In genomic region chr7:112788778-112789343, GRCh38 we compare ENCODE assay signal across 10 cellular contexts. TPM values are rescaled to one million over a fixed set of nuclear protein-coding genes. Genes with fewer than 3 reads are reported as not detected.
DNase-seq lines count a peak whose midpoint lies in the region; ATAC-seq, FAIRE-seq and TF ChIP-seq lines count a peak whose summit lies in the region.
"Had no signal": no experiment of that assay in that cellular context is flagged by ENCODE, and none has a peak within 500 bp of the region (broad histone marks: within the 10 kb centered on the region; RNA-seq: fewer than 3 reads in every experiment).

No MANE protein-coding gene starts in this region.

- H3K36me3 ChIP-seq in keratinocyte (ENCODE audit: control insufficient read depth in 2 of 2, extremely low read depth in 1 of 2, insufficient read depth in 2 of 2, low read length in 2 of 2) (peaks cover 0 to 1% of the 10 kb centered on the region in 2 experiments), suprapubic skin (no peaks in the 10 kb centered on the region)

- no peak for TF ChIP-seq CTCF in keratinocyte (optimal IDR thresholded peaks at IDR 0.05 in 1 of 3, IDR thresholded peaks at IDR 0.05 in 1 of 3, conservative IDR thresholded peaks at IDR 0.05 in 1 of 3; ENCODE audit: extremely low read depth in 1 of 3, insufficient read depth in 2 of 3, low read length in 3 of 3)
- TF ChIP-seq CTCF in suprapubic skin (IDR thresholded peaks at IDR 0.05) = no peak

- dilution Hi-C loops in keratinocyte (cut with MboI; ENCODE audit: extremely low pct_ligation_motif_present, low sequenced_read_pairs) = no loop called here

- peak overlapping the region; percentile 99 for H3K4me2 ChIP-seq in keratinocyte (ENCODE audit: control insufficient read depth, extremely low read depth, insufficient read depth, low read depth, low read length)

- CTCF ChIA-PET in activated CD4-positive, alpha-beta T cell treated with anti-CD3 and anti-CD28 coated beads for 36 hours (lab: Charles Lee) = interaction anchor here (1.4 kb wide), 1 partner anchor 20 kb away, joined by 4 read pairs; no protein-coding TSS in a partner anchor
- CTCF ChIA-PET in activated CD8-positive, alpha-beta T cell treated with anti-CD3 and anti-CD28 coated beads, Interleukin-2, amount 10 ng/mL, durations not matched to agents 7 days and 5 days (lab: Charles Lee) = no interaction called here

- peaks cover 37% of the 10 kb centered on the region for H3K4me1 Mint-ChIP-seq in activated CD4-positive, alpha-beta T cell treated with anti-CD3 and anti-CD28 coated beads for 36 hours
- H3K4me1 Mint-ChIP-seq in activated CD8-positive, alpha-beta T cell treated with anti-CD3 and anti-CD28 coated beads, Interleukin-2, amount 10 ng/mL, durations not matched to agents 7 days and 5 days (ENCODE audit: low read depth) = peaks cover 30% of the 10 kb centered on the region

- no peaks in the 10 kb centered on the region for H4K20me1 ChIP-seq in keratinocyte (ENCODE audit: control insufficient read depth, extremely low read depth, insufficient read depth, low read length)

- peak overlapping the region; percentile 95 for H3K9ac ChIP-seq in keratinocyte (ENCODE audit: control insufficient read depth, extremely low read depth, insufficient read depth, low read length)

- H2AFZ ChIP-seq in keratinocyte (ENCODE audit: control insufficient read depth, low read length) = peak overlapping the region; percentile 100

- H3K27me3 Mint-ChIP-seq in activated CD4-positive, alpha-beta T cell treated with anti-CD3 and anti-CD28 coated beads for 36 hours = no peaks in the 10 kb centered on the region
- no peaks in the 10 kb centered on the region for H3K27me3 Mint-ChIP-seq in activated CD8-positive, alpha-beta T cell treated with anti-CD3 and anti-CD28 coated beads, Interleukin-2, amount 10 ng/mL, durations not matched to agents 7 days and 5 days (ENCODE audit: low read depth)

- H3K4me3 ChIP-seq in keratinocyte (ENCODE audit: control insufficient read depth in 2 of 3, extremely low read depth in 1 of 3, insufficient read depth in 2 of 3, low read depth in 1 of 3, low read length in 3 of 3) (peak overlapping the region; percentile 66 to 94 (median 89)), suprapubic skin (peak overlapping the region; percentile 84)

- no peak for TF ChIP-seq POLR2A in suprapubic skin (IDR thresholded peaks at IDR 0.05)

- H3K9me1 ChIP-seq in keratinocyte (ENCODE audit: control insufficient read depth, extremely low read depth, insufficient read depth, low read length) = no peaks in the 10 kb centered on the region

- POLR2A ChIA-PET in activated CD4-positive, alpha-beta T cell treated with anti-CD3 and anti-CD28 coated beads for 36 hours (lab: Charles Lee) = no interaction called here
- POLR2A ChIA-PET in activated CD8-positive, alpha-beta T cell treated with anti-CD3 and anti-CD28 coated beads, Interleukin-2, amount 10 ng/mL, durations not matched to agents 7 days and 5 days (lab: Charles Lee) = interaction anchor here (0.8 to 2.0 kb wide), 2 partner anchors 21 to 24 kb away, joined by 3 to 6 read pairs; no protein-coding TSS in a partner anchor

- H3K79me2 ChIP-seq in keratinocyte (ENCODE audit: control insufficient read depth, insufficient read depth, low read length) = peaks cover 33% of the 10 kb centered on the region

- peak overlapping the region; percentile 68 for H3K27ac Mint-ChIP-seq in activated CD4-positive, alpha-beta T cell treated with anti-CD3 and anti-CD28 coated beads for 36 hours
- peak overlapping the region; percentile 51 for H3K27ac Mint-ChIP-seq in activated CD8-positive, alpha-beta T cell treated with anti-CD3 and anti-CD28 coated beads, Interleukin-2, amount 10 ng/mL, durations not matched to agents 7 days and 5 days

- no peak for DNase-seq in activated CD4-positive, alpha-beta T cell treated with anti-CD3 and anti-CD28 coated beads for 36 hours
- no peak for DNase-seq in activated CD4-positive, alpha-beta T cell treated with anti-CD3 and anti-CD28 coated beads for 1 hour
- DNase-seq in activated CD8-positive, alpha-beta T cell treated with anti-CD3 and anti-CD28 coated beads, Interleukin-2, amount 10 ng/mL, durations not matched to agents 7 days and 5 days = no peak
- no peak for DNase-seq in keratinocyte (ENCODE audit: low read depth, low spot score)
- DNase-seq in suprapubic skin (ENCODE audit: low spot score in 2 of 2) = no peak
- no peak for DNase-seq in NCI-H1417 treated with DMSO at 0.1 percent for 48 hours (lab: John Stamatoyannopoulos, UW)
- no peak for DNase-seq in SK-N-DZ (ENCODE audit: low spot score)
- DNase-seq: occipital lobe had no signal

- WGBS in suprapubic skin = 51% methylated on average over 3 of the region's 3 CpGs

- peaks cover 24% of the 10 kb centered on the region for H3K4me1 ChIP-seq in keratinocyte (ENCODE audit: control insufficient read depth, extremely low read depth, insufficient read depth, low read length)
- H3K4me1 ChIP-seq in suprapubic skin = peaks cover 28% of the 10 kb centered on the region

- intact Hi-C loops in activated CD4-positive, alpha-beta T cell treated with anti-CD3 and anti-CD28 coated beads for 36 hours (cut with DNase I, micrococcal nuclease) = loop anchor here in 1 of 2 experiments (10.0 kb wide), 1 partner anchor 234 kb away; no protein-coding TSS in a partner anchor

- FAIRE-seq in keratinocyte (lab: Jason Lieb, UNC) = no peak
- FAIRE-seq: D721Med had no signal

- H3K36me3 Mint-ChIP-seq in activated CD4-positive, alpha-beta T cell treated with anti-CD3 and anti-CD28 coated beads for 36 hours (ENCODE audit: low read depth) = peaks cover 16% of the 10 kb centered on the region
- peaks cover 20% of the 10 kb centered on the region for H3K36me3 Mint-ChIP-seq in activated CD8-positive, alpha-beta T cell treated with anti-CD3 and anti-CD28 coated beads, Interleukin-2, amount 10 ng/mL, durations not matched to agents 7 days and 5 days (ENCODE audit: low read depth)

- ATAC-seq in activated CD4-positive, alpha-beta T cell treated with anti-CD3 and anti-CD28 coated beads for 36 hours = no peak
- no peak for ATAC-seq in activated CD8-positive, alpha-beta T cell treated with anti-CD3 and anti-CD28 coated beads, Interleukin-2, amount 10 ng/mL, durations not matched to agents 7 days and 5 days
- ATAC-seq in GM19395 (IDR thresholded peaks at IDR 0.05; ENCODE audit: unreplicated experiment) = no peak

- peak overlapping the region; percentile 89 for H3K27ac ChIP-seq in keratinocyte (ENCODE audit: control insufficient read depth, insufficient read depth, low read length)
- peak overlapping the region; percentile 96 for H3K27ac ChIP-seq in suprapubic skin

- no peaks in the 10 kb centered on the region for H3K27me3 ChIP-seq in keratinocyte (ENCODE audit: control insufficient read depth, extremely low read depth, insufficient read depth, low read length)
- H3K27me3 ChIP-seq in suprapubic skin = no peaks in the 10 kb centered on the region

- H3K9me3 ChIP-seq in keratinocyte (ENCODE audit: control insufficient read depth, low read depth, low read length) (no peaks in the 10 kb centered on the region), suprapubic skin (no peaks in the 10 kb centered on the region)

- peaks cover 2% of the 10 kb centered on the region for H3K9me3 Mint-ChIP-seq in activated CD4-positive, alpha-beta T cell treated with anti-CD3 and anti-CD28 coated beads for 36 hours (ENCODE audit: low read depth)
- no peaks in the 10 kb centered on the region for H3K9me3 Mint-ChIP-seq in activated CD8-positive, alpha-beta T cell treated with anti-CD3 and anti-CD28 coated beads, Interleukin-2, amount 10 ng/mL, durations not matched to agents 7 days and 5 days (ENCODE audit: insufficient read depth)

- peak overlapping the region; percentile 86 for H3K4me3 Mint-ChIP-seq in activated CD4-positive, alpha-beta T cell treated with anti-CD3 and anti-CD28 coated beads for 36 hours
- peak overlapping the region; percentile 94 for H3K4me3 Mint-ChIP-seq in activated CD8-positive, alpha-beta T cell treated with anti-CD3 and anti-CD28 coated beads, Interleukin-2, amount 10 ng/mL, durations not matched to agents 7 days and 5 days

- TF ChIP-seq EP300 in suprapubic skin (IDR thresholded peaks at IDR 0.05) = no peak

RNA-seq across cellular contexts. Expression of gene TMEM168, which starts 1.3 kb away (rescaled TPM):
- total RNA-seq in activated CD4-positive, alpha-beta T cell treated with anti-CD3 and anti-CD28 coated beads for 36 hours = 10 to 100 TPM; 16.7 to 18.3 TPM
- 10 to 100 TPM; 11.7 to 13.3 TPM for total RNA-seq in activated CD8-positive, alpha-beta T cell treated with anti-CD3 and anti-CD28 coated beads, Interleukin-2, amount 10 ng/mL, durations not matched to agents 7 days and 5 days
- 18.8 to 32.8 TPM (median 30.5 TPM) in 3 replicates for polyA plus RNA-seq in keratinocyte
- polyA plus RNA-seq in keratinocyte (2011; ENCODE audit: low read depth) = 17.3 TPM
- polyA plus RNA-seq in keratinocyte (2011; cell fraction: cytosol; rRNA removed) = 6.9 and 16.2 TPM in 2 replicates
- 58.7 and 60.1 TPM in 2 replicates for polyA plus RNA-seq in keratinocyte (2011; cell fraction: nucleus; rRNA removed)
- 10.3 and 18.1 TPM in 2 replicates for polyA plus RNA-seq in keratinocyte (2012; ENCODE audit: low replicate concordance)
- 10.6 to 37.9 TPM (median 25.4 TPM) in 3 replicates for polyA minus RNA-seq in keratinocyte
- 20.3 TPM for polyA minus RNA-seq in keratinocyte (2011; cell fraction: cytosol; rRNA and poly(A)+ RNA removed)
- polyA minus RNA-seq in keratinocyte (2011; cell fraction: nucleus; rRNA and poly(A)+ RNA removed) = 35.6 and 59.6 TPM in 2 replicates
- total RNA-seq in suprapubic skin = 10 to 100 TPM; 23.8 to 57.5 (median 30.1) TPM
- polyA plus RNA-seq in SK-N-DZ (2014; cell fraction: cytosol; rRNA removed) = 18.8 and 19.3 TPM in 2 replicates
- 14.1 and 21.6 TPM in 2 replicates for polyA plus RNA-seq in SK-N-DZ (2014; cell fraction: nucleus; rRNA removed)
